27 cellular contexts compared by ENCODE assay signal in genomic region chr15:99092554-99093172, GRCh38. TPM values are rescaled to one million over a fixed set of nuclear protein-coding genes. Genes with fewer than 3 reads are reported as not detected.
A peak's percentile ranks its signal among the peaks of the same experiment; 100 is the strongest.
DNase-seq lines count a peak whose midpoint lies in the region; ATAC-seq and TF ChIP-seq lines count a peak whose summit lies in the region.
"Had no signal": no experiment of that assay in that cellular context is flagged by ENCODE, and none has a peak within 500 bp of the region (broad histone marks: within the 10 kb centered on the region; RNA-seq: fewer than 3 reads in every experiment).

No MANE protein-coding gene starts in this region.

- H3K4me3 Mint-ChIP-seq in chondrocyte (ENCODE audit: unreplicated experiment), result no peak overlapping the region
- H3K4me3 Mint-ChIP-seq: CD4-positive, alpha-beta T cell; HFFc6 had no signal

- no peaks in the 10 kb centered on the region for H3K36me3 ChIP-seq in right atrium auricular region
- no peaks in the 10 kb centered on the region for H3K36me3 ChIP-seq in OCI-LY7 (ENCODE audit: insufficient read depth, low read length)
- H3K36me3 ChIP-seq in testis (ENCODE audit: low read depth, missing control alignments), result no peaks in the 10 kb centered on the region
- H3K36me3 ChIP-seq: BLaER1 treated with 17β-estradiol and CSF1 and Interleukin-3, amounts not matched to agents 10 nM and 100 nM; HAP-1; MG63 had no signal

- no peaks in the 10 kb centered on the region for H3K4me1 ChIP-seq in right atrium auricular region
- H3K4me1 ChIP-seq in OCI-LY7 (ENCODE audit: insufficient read depth, low read length, poor library complexity, severe bottlenecking), result peaks cover 17% of the 10 kb centered on the region
- no peaks in the 10 kb centered on the region for H3K4me1 ChIP-seq in testis
- H3K4me1 ChIP-seq: A549, HAP-1 had no signal

- H3K27ac ChIP-seq in right atrium auricular region (no peak overlapping the region), OCI-LY7 (ENCODE audit: low read depth, low read length, poor library complexity, severe bottlenecking) (no peak overlapping the region), testis (no peak overlapping the region)
- H3K27ac ChIP-seq: A549; BLaER1 treated with 17β-estradiol and CSF1 and Interleukin-3, amounts not matched to agents 10 nM and 100 nM had no signal

- H3K79me2 ChIP-seq in OCI-LY7 (ENCODE audit: insufficient read depth, low read depth, low read length), result no peaks in the 10 kb centered on the region

- H3K4me2 ChIP-seq in OCI-LY7 (ENCODE audit: low read length), result no peak overlapping the region
- H3K4me2 ChIP-seq: A549 had no signal

- H3K4me1 Mint-ChIP-seq in chondrocyte (ENCODE audit: low read depth), result no peaks in the 10 kb centered on the region

- H3K27me3 Mint-ChIP-seq in chondrocyte (ENCODE audit: low read depth), result peaks cover 6% of the 10 kb centered on the region

- H3K36me3 Mint-ChIP-seq in chondrocyte (ENCODE audit: low read depth), result no peaks in the 10 kb centered on the region

- H3K27me3 ChIP-seq in right atrium auricular region (no peaks in the 10 kb centered on the region), testis (no peaks in the 10 kb centered on the region)
- H3K27me3 ChIP-seq: BLaER1 treated with 17β-estradiol and CSF1 and Interleukin-3, amounts not matched to agents 10 nM and 100 nM; MG63 had no signal

- no peaks in the 10 kb centered on the region for H4K20me1 ChIP-seq in OCI-LY7 (ENCODE audit: insufficient read depth, low read length)
- H4K20me1 ChIP-seq: BLaER1 treated with 17β-estradiol and CSF1 and Interleukin-3, amounts not matched to agents 10 nM and 100 nM had no signal

- 93 to 95% methylated on average over 13 of the region's 13 CpGs for WGBS in testis, 2 donors

- no peak overlapping the region for H3K27ac Mint-ChIP-seq in chondrocyte (ENCODE audit: unreplicated experiment)
- H3K27ac Mint-ChIP-seq: CD4-positive, alpha-beta T cell; HFFc6 had no signal

- CTCF ChIA-PET in OCI-LY7 (lab: Charles Lee; ENCODE audit: unreplicated experiment), result no interaction called here

- TF ChIP-seq CTCF in right atrium auricular region (IDR thresholded peaks at IDR 0.05) (no peak), chondrocyte (IDR thresholded peaks at IDR 0.05) (no peak), OCI-LY7 (conservative IDR thresholded peaks at IDR 0.05; ENCODE audit: low read length) (no peak), testis (IDR thresholded peaks at IDR 0.05) (no peak)

- no peaks in the 10 kb centered on the region for H3K9me3 Mint-ChIP-seq in chondrocyte (ENCODE audit: low read depth)
- H3K9me3 Mint-ChIP-seq: CD4-positive, alpha-beta T cell; HFFc6 had no signal

- POLR2A ChIA-PET in OCI-LY7 (lab: Charles Lee), result no interaction called here

- H3K9me3 ChIP-seq in right atrium auricular region (no peaks in the 10 kb centered on the region), OCI-LY7 (ENCODE audit: low read length) (no peaks in the 10 kb centered on the region), testis (no peaks in the 10 kb centered on the region)
- H3K9me3 ChIP-seq: A549; BLaER1 treated with 17β-estradiol and CSF1 and Interleukin-3, amounts not matched to agents 10 nM and 100 nM; HAP-1; MG63 had no signal

- intact Hi-C loops in Right ventricle myocardium superior (cut with DNase I) (no loop called here), OCI-LY7 (cut with micrococcal nuclease; ENCODE audit: unreplicated experiment) (no loop called here), testis (cut with DNase I; ENCODE audit: low total_unique reads) (no loop called here)

- DNase-seq in right atrium auricular region (ENCODE audit: low spot score) (peak; percentile 36), Right ventricle myocardium superior (no peak), chondrocyte (ENCODE audit: low spot score) (peak; percentile 42), mesenteric fat pad (ENCODE audit: low spot score) (peak; percentile 55), amygdala (lab: John Stamatoyannopoulos, UW) (no peak), OCI-LY7 (ENCODE audit: low spot score) (no peak), testis (no peak)
- DNase-seq: AML-193; CD4-positive, alpha-beta T cell; DMS53; GOT3; HFFc6; IMR-90; KG1; MG63; NCI-H1105 treated with DMSO at 0.1 percent for 48 hours; NCI-H146; NCI-H2029; NCI-H446; NCI-H524 treated with DMSO at 0.1 percent for 48 hours; NCI-H774; NK-92 treated with Interleukin-12 subunit alpha and Interleukin-12 subunit beta, amount 100 ng/mL, for 24 hours; RPMI8226; SHP77 treated with DMSO at 0.1 percent for 48 hours had no signal

- no TSS peak for BruUV-seq in OCI-LY7 (replicated peaks; lab: Mats Ljungman, UMichigan)

- no peaks in the 10 kb centered on the region for H3K9me2 ChIP-seq in OCI-LY7 (ENCODE audit: insufficient read depth, low read length)

- TF ChIP-seq POLR2A in testis (IDR thresholded peaks at IDR 0.05), result no peak

- no peak overlapping the region for H3K4me3 ChIP-seq in right atrium auricular region
- no peak overlapping the region for H3K4me3 ChIP-seq in OCI-LY7 (ENCODE audit: low read depth, low read length, poor library complexity, severe bottlenecking)
- no peak overlapping the region for H3K4me3 ChIP-seq in testis
- H3K4me3 ChIP-seq: A549; BLaER1 treated with 17β-estradiol and CSF1 and Interleukin-3, amounts not matched to agents 10 nM and 100 nM; HAP-1; MG63 had no signal

- no peak for ATAC-seq in Right ventricle myocardium superior (ENCODE audit: poor library complexity)
- ATAC-seq: A549 had no signal

- H2AFZ ChIP-seq in OCI-LY7 (ENCODE audit: low read length), result no peak overlapping the region

RNA-seq across cellular contexts. Expression of gene SYNM, which starts 12.2 kb away (rescaled TPM):
- total RNA-seq in right atrium auricular region, result 100 to 1,000 TPM; 211 to 258 TPM
- total RNA-seq in Right ventricle myocardium superior, result 295 TPM
- 13.2 to 23.4 TPM (median 22.1 TPM) in 3 replicates for total RNA-seq in chondrocyte
- 36.4 TPM for total RNA-seq in mesenteric fat pad
- 0.41 and 0.49 TPM in 2 replicates for total RNA-seq in OCI-LY7 (2014; rRNA removed; shearing (Covaris generic))
- 0.08 TPM in 1 of 2 replicates, not detected in the other for total RNA-seq in OCI-LY7 (2022)
- total RNA-seq in testis, result 10 to 100 TPM in 1 of 2 donors, 1 to 10 TPM in 1; 10.0 to 11.1 TPM
- polyA plus RNA-seq in testis (ENCODE audit: insufficient read depth, low read depth, low replicate concordance), result 17.9 TPM

Comparison
In these comparisons a context has a peak if more than half of its experiments do, and no peak if none do; other contexts are left out.
1. DNase-seq: peak in right atrium auricular region (single experiment), chondrocyte (single experiment) and mesenteric fat pad (single experiment); none in Right ventricle myocardium superior (single experiment), amygdala (0 of 56), OCI-LY7 (single experiment) and testis (single experiment).